In genomic region chr1:78069784-78070183, GRCh38 we compare ENCODE assay signal across 16 cellular contexts. TPM values are rescaled to one million over a fixed set of nuclear protein-coding genes. Genes with fewer than 3 reads are reported as not detected.
"Had no signal": no experiment of that assay in that cellular context is flagged by ENCODE, and none has a peak within 500 bp of the region (broad histone marks: within the 10 kb centered on the region; RNA-seq: fewer than 3 reads in every experiment).

No MANE protein-coding gene starts in this region.

- FAIRE-seq: endothelial cell of umbilical vein, urothelium cell line had no signal

- H3K4me3 ChIP-seq: colonic mucosa, skin epidermis, stomach had no signal

- DNase-seq: activated CD4-positive, alpha-beta memory T cell treated with anti-CD3 and anti-CD28 coated beads, Interleukin-2, amount 10 ng/mL, durations not matched to agents 7 days and 5 days; activated CD4-positive, alpha-beta T cell treated with anti-CD3 and anti-CD28 coated beads for 36 hours; activated naive CD8-positive, alpha-beta T cell treated with anti-CD3 and anti-CD28 coated beads, Interleukin-2, amount 10 ng/mL, durations not matched to agents 7 days and 5 days; aorta; caudate nucleus; colonic mucosa; immature natural killer cell; left cardiac atrium; natural killer cell; nucleus accumbens; stomach; T-helper 1 cell; WERI-Rb-1 had no signal

- ATAC-seq: natural killer cell had no signal

- H3K4me1 ChIP-seq: colonic mucosa had no signal

- H3K27me3 ChIP-seq: colonic mucosa, stomach had no signal

- H3K27ac ChIP-seq: colonic mucosa, skin epidermis, stomach, WERI-Rb-1 had no signal

- H3K9me3 ChIP-seq: colonic mucosa, stomach had no signal

- H3K36me3 ChIP-seq: colonic mucosa, stomach, WERI-Rb-1 had no signal

RNA-seq across cellular contexts. Expression of gene GIPC2, which starts 24.0 kb away (rescaled TPM):
- total RNA-seq: natural killer cell had no signal
